Comparison of ENCODE assay signal across 16 cellular contexts in genomic region chr1:235239821-235240220, GRCh38.
DNase-seq lines count a peak whose midpoint lies in the region; ATAC-seq, FAIRE-seq and TF ChIP-seq lines count a peak whose summit lies in the region.
"Had no signal": no experiment of that assay in that cellular context is flagged by ENCODE, and none has a peak within 500 bp of the region (broad histone marks: within the 10 kb centered on the region; RNA-seq: fewer than 3 reads in every experiment).

No MANE protein-coding gene starts in this region.

- no peak overlapping the region for H4K91ac ChIP-seq in mesenchymal stem cell (ENCODE audit: low read length)

- H2BK120ac ChIP-seq in mesenchymal stem cell (ENCODE audit: low read depth, low read length) = no peak overlapping the region

- H3K4me2 ChIP-seq in mesenchymal stem cell (ENCODE audit: low read length, poor library complexity, severe bottlenecking) = no peak overlapping the region

- H3K14ac ChIP-seq in mesenchymal stem cell (ENCODE audit: low read length in 2 of 2) = no peak overlapping the region

- 100% methylated on average over 1 of the region's 2 CpGs for WGBS in mesenchymal stem cell

- H3K23ac ChIP-seq in mesenchymal stem cell (ENCODE audit: low read length in 2 of 2) = no peak overlapping the region

- H2AK5ac ChIP-seq in mesenchymal stem cell (ENCODE audit: low read length, severe bottlenecking) = no peak overlapping the region

- peak; percentile 39 for FAIRE-seq in GM19239 (lab: Jason Lieb, UNC)

- peaks cover 8 to 62% of the 10 kb centered on the region in 2 experiments for H3K36me3 ChIP-seq in mesenchymal stem cell (ENCODE audit: control insufficient read depth in 1 of 2, insufficient read depth in 2 of 2, low read depth in 1 of 2, low read length in 2 of 2)

- H3K9me3 ChIP-seq in CD4-positive, alpha-beta T cell (ENCODE audit: control insufficient read depth, low read length) = no peaks in the 10 kb centered on the region
- no peaks in the 10 kb centered on the region for H3K9me3 ChIP-seq in mesenchymal stem cell (ENCODE audit: control insufficient read depth, low read length)

- no peak for ATAC-seq in CD4-positive, alpha-beta T cell (ENCODE audit: poor library complexity)
- ATAC-seq in WTC11 (no peak), HG02678 (IDR thresholded peaks at IDR 0.05; ENCODE audit: unreplicated experiment) (no peak)
- ATAC-seq: PC-3 had no signal

- DNase-seq in CD4-positive, alpha-beta T cell = no peak
- DNase-seq in GM19239 (ENCODE audit: insufficient read length, low spot score) = no peak
- DNase-seq in WTC11 (ENCODE audit: low spot score) = no peak
- no peak for DNase-seq in mesenchymal stem cell
- DNase-seq in SHP77 treated with DMSO at 0.1 percent for 48 hours (lab: John Stamatoyannopoulos, UW) = no peak
- no peak for DNase-seq in stimulated activated CD4-positive, alpha-beta T cell treated with anti-CD3 and anti-CD28 coated beads, Interleukin-4, amount 100 ng/mL, for 4 hours
- DNase-seq in nucleus accumbens (lab: John Stamatoyannopoulos, UW) = no peak
- DNase-seq: activated B cell treated with CpG ODN at 0.5 μM for 24 hours; AML-193; caudate nucleus; effector CD8-positive, alpha-beta T cell; naive B cell; NCI-H2029; NCI-H524 treated with DMSO at 0.1 percent for 48 hours; PC-3 had no signal

- CTCF ChIA-PET in CD4-positive, alpha-beta T cell (lab: Charles Lee) = interaction anchor here (1.3 kb wide), 1 partner anchor 176 kb away, joined by 4 read pairs; no protein-coding TSS in a partner anchor
- CTCF ChIA-PET in WTC11 (lab: Charles Lee) = interaction anchor here (0.8 kb wide), 1 partner anchor 13 kb away, joined by 3 read pairs; no protein-coding TSS in a partner anchor

- H3K27ac Mint-ChIP-seq in CD4-positive, alpha-beta T cell = peak overlapping the region; percentile 22
- peak overlapping the region; percentile 75 for H3K27ac Mint-ChIP-seq in WTC11
- H3K27ac Mint-ChIP-seq: activated B cell treated with CpG ODN at 0.5 μM for 24 hours, naive B cell had no signal

- H3K4ac ChIP-seq in mesenchymal stem cell (ENCODE audit: low read depth in 1 of 2, low read length in 2 of 2) = no peak overlapping the region

- H2BK5ac ChIP-seq in mesenchymal stem cell (ENCODE audit: low read depth, low read length, poor library complexity, severe bottlenecking) = no peak overlapping the region

- no peaks in the 10 kb centered on the region for H3K27me3 Mint-ChIP-seq in CD4-positive, alpha-beta T cell
- H3K27me3 Mint-ChIP-seq in WTC11 (ENCODE audit: low read depth) = no peaks in the 10 kb centered on the region
- H3K27me3 Mint-ChIP-seq: activated B cell treated with CpG ODN at 0.5 μM for 24 hours, naive B cell had no signal

- H3K36me3 Mint-ChIP-seq in CD4-positive, alpha-beta T cell (ENCODE audit: low read depth) = peaks cover 81% of the 10 kb centered on the region
- H3K36me3 Mint-ChIP-seq in WTC11 = peaks cover 30% of the 10 kb centered on the region

- no peak overlapping the region for H3K18ac ChIP-seq in mesenchymal stem cell (ENCODE audit: low read depth in 1 of 2, low read length in 2 of 2)

- H3K4me3 ChIP-seq in mesenchymal stem cell (ENCODE audit: insufficient read depth in 1 of 2, low read depth in 1 of 2, low read length in 2 of 2) = no peak overlapping the region

- H3K4me1 Mint-ChIP-seq in CD4-positive, alpha-beta T cell (ENCODE audit: low read depth) = peaks cover 51% of the 10 kb centered on the region
- peaks cover 9% of the 10 kb centered on the region; the same call in 1 of the 2 replicates for H3K4me1 Mint-ChIP-seq in WTC11

- H2BK12ac ChIP-seq in mesenchymal stem cell (ENCODE audit: low read length in 2 of 2) = no peak overlapping the region

- H2BK15ac ChIP-seq in mesenchymal stem cell (ENCODE audit: low read depth, poor library complexity, severe bottlenecking) = no peak overlapping the region

- no peak for TF ChIP-seq CTCF in CD4-positive, alpha-beta T cell (IDR thresholded peaks at IDR 0.05)
- no peak for TF ChIP-seq CTCF in WTC11 (IDR thresholded peaks at IDR 0.05)

- peaks cover 7% of the 10 kb centered on the region for H3K4me1 ChIP-seq in mesenchymal stem cell (ENCODE audit: control insufficient read depth, insufficient read depth, low read depth, low read length)

- H2AFZ ChIP-seq in mesenchymal stem cell (ENCODE audit: low read depth, low read length) = no peak overlapping the region

- POLR2A ChIA-PET in CD4-positive, alpha-beta T cell (lab: Charles Lee) = interaction anchor here (0.7 to 1.0 kb wide), 3 partner anchors 9 to 176 kb away, joined by 3 to 4 read pairs (median 3); no protein-coding TSS in a partner anchor
- POLR2A ChIA-PET in WTC11 (lab: Charles Lee) = no interaction called here

- H3K79me1 ChIP-seq in mesenchymal stem cell (replicated peaks; ENCODE audit: low read length, poor library complexity, severe bottlenecking) = peaks cover 11% of the 10 kb centered on the region

- intact Hi-C loops in CD4-positive, alpha-beta T cell (cut with DNase I, micrococcal nuclease) = no loop called here

- H3K9ac ChIP-seq in mesenchymal stem cell (ENCODE audit: low read length) = no peak overlapping the region

- H3K9me3 Mint-ChIP-seq in CD4-positive, alpha-beta T cell = no peaks in the 10 kb centered on the region
- no peaks in the 10 kb centered on the region for H3K9me3 Mint-ChIP-seq in WTC11
- H3K9me3 Mint-ChIP-seq: activated B cell treated with CpG ODN at 0.5 μM for 24 hours, naive B cell had no signal

- H3K4me3 Mint-ChIP-seq in CD4-positive, alpha-beta T cell = no peak overlapping the region
- H3K4me3 Mint-ChIP-seq in WTC11 = no peak overlapping the region
- H3K4me3 Mint-ChIP-seq: activated B cell treated with CpG ODN at 0.5 μM for 24 hours, naive B cell had no signal

- H3K27me3 ChIP-seq in CD4-positive, alpha-beta T cell (ENCODE audit: control insufficient read depth, insufficient read depth, low read length) = no peaks in the 10 kb centered on the region
- H3K27me3 ChIP-seq in mesenchymal stem cell (ENCODE audit: control insufficient read depth in 1 of 2, insufficient read depth in 1 of 2, low read length in 2 of 2) = no peaks in the 10 kb centered on the region

- no peak overlapping the region for H4K8ac ChIP-seq in mesenchymal stem cell (ENCODE audit: low read length)

- no peak overlapping the region for H3K27ac ChIP-seq in CD4-positive, alpha-beta T cell (ENCODE audit: low read depth, low read length)
- H3K27ac ChIP-seq in mesenchymal stem cell (ENCODE audit: low read length, poor library complexity, severe bottlenecking) = peak overlapping the region; percentile 74

TF ChIP-seq in WTC11, 78 proteins besides CTCF, POLR2A, EP300 and RAD21:
- TF ChIP-seq ZBTB43 (CRISPR knock-in tag; IDR thresholded peaks at IDR 0.05) = no peak
- no peak for TF ChIP-seq IRF2 (CRISPR knock-in tag; IDR thresholded peaks at IDR 0.05; ENCODE audit: borderline replicate concordance, low read depth)
- no peak for TF ChIP-seq ZNF281 (CRISPR knock-in tag; IDR thresholded peaks at IDR 0.05)
- TF ChIP-seq ELF4 (CRISPR knock-in tag; IDR thresholded peaks at IDR 0.05; ENCODE audit: low read depth) = no peak
- no peak for TF ChIP-seq PREB (CRISPR knock-in tag; IDR thresholded peaks at IDR 0.05; ENCODE audit: borderline replicate concordance)
- TF ChIP-seq ZNF263 (CRISPR knock-in tag; IDR thresholded peaks at IDR 0.05; ENCODE audit: low read depth) = no peak
- no peak for TF ChIP-seq GABPB1 (CRISPR knock-in tag; IDR thresholded peaks at IDR 0.05)
